In the genomic region with DNA sequence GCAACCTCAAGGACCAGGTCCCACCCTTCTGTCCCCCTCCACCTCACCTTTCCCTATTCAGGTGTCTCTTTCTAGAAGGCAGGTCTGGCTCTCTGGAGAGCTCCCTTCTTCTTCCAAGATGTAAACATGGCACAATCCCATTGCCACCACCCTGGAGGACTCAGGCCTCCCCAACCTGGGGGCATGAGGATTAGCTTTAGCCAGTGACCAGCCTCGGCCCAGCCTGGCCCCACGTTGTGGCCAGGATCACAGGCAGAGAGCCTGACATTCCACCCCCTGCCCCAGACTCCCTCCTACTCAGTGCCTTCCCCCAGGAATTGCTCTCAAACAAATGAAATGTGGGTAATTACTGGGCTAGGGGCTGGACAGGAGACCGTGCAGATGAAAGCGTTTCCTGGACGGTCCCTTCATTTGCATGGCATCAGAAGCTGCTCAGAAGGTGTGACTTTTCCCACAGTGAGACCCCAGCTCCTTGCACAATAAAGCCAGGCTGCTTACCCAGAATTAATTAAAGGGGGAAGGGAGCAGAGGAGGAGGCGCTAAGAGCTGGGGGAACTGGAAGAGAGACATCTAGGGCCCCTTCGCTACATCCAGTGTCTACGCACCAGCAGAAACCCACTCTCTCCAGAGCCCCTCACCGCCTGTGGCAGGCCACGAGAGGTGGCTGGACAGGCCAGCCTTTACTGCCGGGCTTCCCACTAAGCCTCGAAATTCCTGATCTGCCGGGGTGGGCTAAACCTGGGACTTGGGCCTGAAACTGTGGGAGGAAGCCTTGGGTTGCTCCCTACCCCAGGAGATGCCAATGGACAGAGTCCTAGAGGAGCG, we compare ENCODE assay signal across 25 cellular contexts. TPM values are rescaled to one million over a fixed set of nuclear protein-coding genes. Genes with fewer than 3 reads are reported as not detected.
DNase-seq lines count a peak whose midpoint lies in the region; ATAC-seq, FAIRE-seq and TF ChIP-seq lines count a peak whose summit lies in the region.
"Had no signal": no experiment of that assay in that cellular context is flagged by ENCODE, and none has a peak within 500 bp of the region (broad histone marks: within the 10 kb centered on the region; RNA-seq: fewer than 3 reads in every experiment).

No MANE protein-coding gene starts in this region.

- H3K36me3 ChIP-seq in endothelial cell of umbilical vein (ENCODE audit: control insufficient read depth in 2 of 2, extremely low read depth in 1 of 2, insufficient read depth in 2 of 2, low read length in 2 of 2) = no peaks in the 10 kb centered on the region
- peaks cover 0 to 2% of the 10 kb centered on the region in 2 donors for H3K36me3 ChIP-seq in neuronal stem cell (replicated peaks in 1 of 2; ENCODE audit: control insufficient read depth in 2 of 2, insufficient read depth in 2 of 2, low read length in 2 of 2)

- H2BK120ac ChIP-seq in neuronal stem cell (ENCODE audit: low read depth, low read length) = peak overlapping the region; percentile 27

- peak overlapping the region; percentile 82 for H2AK5ac ChIP-seq in neuronal stem cell (ENCODE audit: low read depth, low read length)

- H3K18ac ChIP-seq in neuronal stem cell (ENCODE audit: low read length) = peak overlapping the region; percentile 89

- WGBS in neuronal stem cell (ENCODE audit: extremely low coverage in 2 of 2, insufficient read length in 2 of 2, insufficient replicate concordance in 1 of 2), 2 donors = no CpG with 5 or more reads among the region's 14 CpGs

- FAIRE-seq in endothelial cell of umbilical vein (lab: Jason Lieb, UNC) = no peak
- FAIRE-seq: H54 had no signal

- DNase-seq in cardiac septum (ENCODE audit: low spot score) (peak; percentile 64), left ventricle myocardium superior (no peak), endothelial cell of umbilical vein (ENCODE audit: low read depth, low spot score) (no peak), neuronal stem cell (ENCODE audit: low spot score) (no peak), NCI-H187 (lab: John Stamatoyannopoulos, UW) (no peak), T-helper 2 cell (no peak)
- DNase-seq: AML-193; C1 segment of cervical spinal cord; Calu3; CD8-positive, alpha-beta memory T cell; GDM1; HFFc6; KG1; NCI-H146; NCI-H2171; NCI-H524 treated with DMSO at 0.1 percent for 48 hours; NCI-H82; Right ventricle myocardium superior had no signal

- no peak overlapping the region for H3K4ac ChIP-seq in neuronal stem cell (ENCODE audit: low read length)

- no peaks in the 10 kb centered on the region for H3K9me1 ChIP-seq in endothelial cell of umbilical vein (replicated peaks; ENCODE audit: control insufficient read depth, extremely low read depth, insufficient read depth, low read length)

- H4K91ac ChIP-seq in neuronal stem cell (ENCODE audit: low read depth, low read length, poor library complexity) = no peak overlapping the region

- TF ChIP-seq POLR2A in endothelial cell of umbilical vein (IDR thresholded peaks at IDR 0.05; ENCODE audit: low read depth, low read length) = no peak

- H2AFZ ChIP-seq in endothelial cell of umbilical vein (ENCODE audit: low read depth, low read length) = no peak overlapping the region
- H2AFZ ChIP-seq in neuronal stem cell (ENCODE audit: low read length) = no peak overlapping the region

- TF ChIP-seq CTCF in endothelial cell of umbilical vein (IDR thresholded peaks at IDR 0.05; ENCODE audit: extremely low read depth in 1 of 2, insufficient read depth in 1 of 2, low read depth in 1 of 2, low read length in 2 of 2) = no peak

- H3K27me3 ChIP-seq in endothelial cell of umbilical vein (ENCODE audit: control insufficient read depth in 2 of 2, insufficient read depth in 2 of 2, low read length in 2 of 2) (peaks cover 59% of the 10 kb centered on the region in 2 experiments), neuronal stem cell (ENCODE audit: control insufficient read depth in 3 of 3, insufficient read depth in 3 of 3, low read depth in 1 of 3, low read length in 3 of 3) (peaks cover 0 to 96% (median 0%) of the 10 kb centered on the region in 3 experiments)

- POLR2A ChIA-PET in endothelial cell of umbilical vein (lab: Charles Lee) = interaction anchor here (1.5 kb wide), 1 partner anchor 13 kb away, joined by 4 read pairs; no protein-coding TSS in a partner anchor

- dilution Hi-C loops in endothelial cell of umbilical vein (cut with MboI; ENCODE audit: extremely low pct_ligation_motif_present, low sequenced_read_pairs) = no loop called here

- peak overlapping the region; percentile 13 for H2BK15ac ChIP-seq in neuronal stem cell (ENCODE audit: low read length)

- H4K20me1 ChIP-seq in endothelial cell of umbilical vein (replicated peaks; ENCODE audit: control insufficient read depth, extremely low read depth, insufficient read depth, low read length) = no peaks in the 10 kb centered on the region

- no TSS peak for BruUV-seq in endothelial cell of umbilical vein (replicated peaks; lab: Mats Ljungman, UMichigan)

- no peaks in the 10 kb centered on the region for H3K79me2 ChIP-seq in endothelial cell of umbilical vein (ENCODE audit: control insufficient read depth, insufficient read depth, low read length)

- H3K9ac ChIP-seq in endothelial cell of umbilical vein (replicated peaks; ENCODE audit: extremely low read depth, insufficient read depth, low read length) = no peak overlapping the region
- H3K9ac ChIP-seq in neuronal stem cell (ENCODE audit: low read depth, low read length, poor library complexity) = peak overlapping the region; percentile 18

- H3K79me1 ChIP-seq in neuronal stem cell (ENCODE audit: low read depth, low read length) = peaks cover 6% of the 10 kb centered on the region

- H3K4me3 ChIP-seq in endothelial cell of umbilical vein (replicated peaks in 1 of 3; ENCODE audit: insufficient read depth in 1 of 3, low read depth in 1 of 3, low read length in 3 of 3) = no peak overlapping the region
- no peak overlapping the region for H3K4me3 ChIP-seq in neuronal stem cell (ENCODE audit: low read length in 2 of 2)

- H3K4me2 ChIP-seq in endothelial cell of umbilical vein (ENCODE audit: insufficient read depth, low read length) (no peak overlapping the region), neuronal stem cell (ENCODE audit: insufficient read depth, low read length, poor library complexity, severe bottlenecking) (no peak overlapping the region)

- intact Hi-C loops in cardiac septum (cut with DNase I) = no loop called here
- intact Hi-C loops in left ventricle myocardium superior (cut with micrococcal nuclease) = no loop called here
- intact Hi-C loops in endothelial cell of umbilical vein (cut with micrococcal nuclease) = no loop called here

- peak overlapping the region; percentile 59 for H2BK5ac ChIP-seq in neuronal stem cell (ENCODE audit: low read length)

- CTCF ChIA-PET in endothelial cell of umbilical vein (lab: Charles Lee) = interaction anchor here (0.7 to 2.9 kb wide), 4 partner anchors 11 to 198 kb away, joined by 3 to 18 read pairs (median 5); no protein-coding TSS in a partner anchor

- ATAC-seq in left ventricle myocardium superior (no peak), HG03457 (IDR thresholded peaks at IDR 0.05; ENCODE audit: unreplicated experiment) (no peak)

- H3K4me1 ChIP-seq in endothelial cell of umbilical vein (ENCODE audit: control insufficient read depth, extremely low read depth, insufficient read depth, low read length) (no peaks in the 10 kb centered on the region), neuronal stem cell (ENCODE audit: control insufficient read depth in 2 of 2, insufficient read depth in 1 of 2, low read depth in 1 of 2, low read length in 2 of 2) (peaks cover 0 to 32% of the 10 kb centered on the region in 2 donors)

- H3K23ac ChIP-seq in neuronal stem cell (ENCODE audit: low read depth, low read length, poor library complexity) = no peak overlapping the region

- no peak overlapping the region for H2BK12ac ChIP-seq in neuronal stem cell (ENCODE audit: low read length)

- H3K27ac ChIP-seq in endothelial cell of umbilical vein (ENCODE audit: insufficient read depth, low read depth, low read length) (no peak overlapping the region), neuronal stem cell (replicated peaks; ENCODE audit: low read length) (peak overlapping the region; percentile 72)

- H4K8ac ChIP-seq in neuronal stem cell (ENCODE audit: low read depth, low read length) = no peak overlapping the region

- H3K9me3 ChIP-seq in endothelial cell of umbilical vein (replicated peaks; ENCODE audit: control insufficient read depth, insufficient read depth, low read length) = no peaks in the 10 kb centered on the region
- no peaks in the 10 kb centered on the region for H3K9me3 ChIP-seq in neuronal stem cell (replicated peaks in 1 of 2; ENCODE audit: control insufficient read depth in 2 of 2, insufficient read depth in 1 of 2, low read depth in 1 of 2, low read length in 2 of 2)

- no peak overlapping the region for H3K14ac ChIP-seq in neuronal stem cell (ENCODE audit: low read length)

RNA-seq across cellular contexts. Expression of a gene that starts 7.7 kb away (rescaled TPM):
- total RNA-seq in cardiac septum = not detected
- total RNA-seq in left ventricle myocardium superior = not detected
- total RNA-seq in endothelial cell of umbilical vein = 0.39 and 0.44 TPM in 2 replicates
- polyA plus RNA-seq in endothelial cell of umbilical vein = not detected in 2 replicates
- polyA plus RNA-seq in endothelial cell of umbilical vein (2011; cell fraction: cytosol; rRNA removed) = not detected in 2 replicates
- polyA plus RNA-seq in endothelial cell of umbilical vein (2011; cell fraction: nucleus; rRNA removed) = 0.31 and 0.62 TPM in 2 replicates
- not detected in 2 replicates for polyA plus RNA-seq in endothelial cell of umbilical vein (2012)
- polyA minus RNA-seq in endothelial cell of umbilical vein = not detected in 2 replicates
- not detected for polyA minus RNA-seq in endothelial cell of umbilical vein (2011; cell fraction: cytosol; rRNA and poly(A)+ RNA removed)
- polyA minus RNA-seq in endothelial cell of umbilical vein (2011; cell fraction: nucleus; rRNA and poly(A)+ RNA removed) = not detected in 2 replicates
- 91.9 TPM for polyA plus RNA-seq in neuronal stem cell (2013, experiment 1 of 2)
- 86.1 TPM for polyA plus RNA-seq in neuronal stem cell (2013, experiment 2 of 2)
- total RNA-seq: A172; Calu3; CD8-positive, alpha-beta memory T cell; Daoy; HFFc6; HT1080; Right ventricle myocardium superior; RPMI7951 had no signal
- polyA plus RNA-seq: AG04450; CD8-positive, alpha-beta memory T cell had no signal

RNA-seq across cellular contexts. Expression of a gene that starts 15.1 kb away (rescaled TPM):
- 8.9 TPM for total RNA-seq in cardiac septum
- 8.4 TPM for total RNA-seq in left ventricle myocardium superior
- 55.4 and 60.7 TPM in 2 replicates for total RNA-seq in endothelial cell of umbilical vein
- 48.1 and 71.3 TPM in 2 replicates for polyA plus RNA-seq in endothelial cell of umbilical vein
- polyA plus RNA-seq in endothelial cell of umbilical vein (2011; cell fraction: cytosol; rRNA removed) = 77.9 and 93.3 TPM in 2 replicates
- 32.4 and 35.6 TPM in 2 replicates for polyA plus RNA-seq in endothelial cell of umbilical vein (2011; cell fraction: nucleus; rRNA removed)
- polyA plus RNA-seq in endothelial cell of umbilical vein (2012) = 72.5 and 87.9 TPM in 2 replicates
- 26.1 and 37.3 TPM in 2 replicates for polyA minus RNA-seq in endothelial cell of umbilical vein
- polyA minus RNA-seq in endothelial cell of umbilical vein (2011; cell fraction: cytosol; rRNA and poly(A)+ RNA removed) = 35.7 TPM
- polyA minus RNA-seq in endothelial cell of umbilical vein (2011; cell fraction: nucleus; rRNA and poly(A)+ RNA removed) = 6.0 and 7.1 TPM in 2 replicates
- 105 TPM for polyA plus RNA-seq in neuronal stem cell (2013, experiment 1 of 2)
- 108 TPM for polyA plus RNA-seq in neuronal stem cell (2013, experiment 2 of 2)

RNA-seq across cellular contexts. Expression of a gene that starts 50.1 kb away (rescaled TPM):
- total RNA-seq in cardiac septum (77.6 TPM), left ventricle myocardium superior (79.8 TPM), endothelial cell of umbilical vein (113 and 118 TPM in 2 replicates)
- polyA plus RNA-seq in endothelial cell of umbilical vein = 21.6 and 30.8 TPM in 2 replicates
- 22.9 and 25.5 TPM in 2 replicates for polyA plus RNA-seq in endothelial cell of umbilical vein (2011; cell fraction: cytosol; rRNA removed)
- polyA plus RNA-seq in endothelial cell of umbilical vein (2011; cell fraction: nucleus; rRNA removed) = 212 and 252 TPM in 2 replicates
- polyA plus RNA-seq in endothelial cell of umbilical vein (2012) = 82.7 and 99.0 TPM in 2 replicates
- polyA minus RNA-seq in endothelial cell of umbilical vein = 84.4 and 102 TPM in 2 replicates
- polyA minus RNA-seq in endothelial cell of umbilical vein (2011; cell fraction: cytosol; rRNA and poly(A)+ RNA removed) = 23.2 TPM
- polyA minus RNA-seq in endothelial cell of umbilical vein (2011; cell fraction: nucleus; rRNA and poly(A)+ RNA removed) = 122 and 181 TPM in 2 replicates
- 74.9 TPM for polyA plus RNA-seq in neuronal stem cell (2013, experiment 1 of 2)
- 76.0 TPM for polyA plus RNA-seq in neuronal stem cell (2013, experiment 2 of 2)
